In genomic region chr2:207786956-207787516, GRCh38 we compare ENCODE assay signal across 15 cellular contexts.
"Had no signal": no experiment of that assay in that cellular context is flagged by ENCODE, and none has a peak within 500 bp of the region (broad histone marks: within the 10 kb centered on the region; RNA-seq: fewer than 3 reads in every experiment).

No MANE protein-coding gene starts in this region.

- H3K4me3 ChIP-seq: tibial nerve, vagina had no signal

- FAIRE-seq: small intestine had no signal

- H3K4me3 Mint-ChIP-seq: natural killer cell treated with Interleukin-12 subunit alpha and Interleukin-12 subunit beta and Interleukin-15 and Interleukin-18, amount 100 ng/mL, for 72 hours had no signal

- H3K9me3 ChIP-seq: tibial nerve, vagina had no signal

- DNase-seq: activated CD4-positive, alpha-beta T cell treated with anti-CD3 and anti-CD28 coated beads, Interleukin-2, amount 50 U/mL, for 1 hour; activated CD8-positive, alpha-beta memory T cell treated with anti-CD3 and anti-CD28 coated beads for 24 hours; activated naive CD4-positive, alpha-beta T cell; cerebellar nuclear complex; effector memory CD4-positive, alpha-beta T cell; foreskin keratinocyte; head of caudate nucleus; kidney glomerular epithelial cell; retina; small intestine; stimulated activated CD4-positive, alpha-beta T cell treated with anti-CD3 and anti-CD28 coated beads, Interleukin-4, amount 100 ng/mL, for 24 hours; stimulated activated naive CD4-positive, alpha-beta T cell had no signal

- H3K9me3 Mint-ChIP-seq: natural killer cell treated with Interleukin-12 subunit alpha and Interleukin-12 subunit beta and Interleukin-15 and Interleukin-18, amount 100 ng/mL, for 72 hours had no signal

- H3K4me1 ChIP-seq: tibial nerve, vagina had no signal

- H3K36me3 Mint-ChIP-seq: natural killer cell treated with Interleukin-12 subunit alpha and Interleukin-12 subunit beta and Interleukin-15 and Interleukin-18, amount 100 ng/mL, for 72 hours had no signal

- H3K27ac Mint-ChIP-seq: natural killer cell treated with Interleukin-12 subunit alpha and Interleukin-12 subunit beta and Interleukin-15 and Interleukin-18, amount 100 ng/mL, for 72 hours had no signal

- ATAC-seq: foreskin keratinocyte; natural killer cell treated with Interleukin-12 subunit alpha and Interleukin-12 subunit beta and Interleukin-15 and Interleukin-18, amount 100 ng/mL, for 72 hours had no signal

- H3K27me3 ChIP-seq: foreskin keratinocyte, tibial nerve, vagina had no signal

- H3K27ac ChIP-seq: foreskin keratinocyte, tibial nerve, vagina had no signal

- H3K36me3 ChIP-seq: tibial nerve, vagina had no signal
